In genomic region chr6:158819213-158819976, GRCh38 we compare ENCODE assay signal across 8 cellular contexts. TPM values are rescaled to one million over a fixed set of nuclear protein-coding genes. Genes with fewer than 3 reads are reported as not detected.
A peak's percentile ranks its signal among the peaks of the same experiment; 100 is the strongest.
DNase-seq lines count a peak whose midpoint lies in the region; ATAC-seq and TF ChIP-seq lines count a peak whose summit lies in the region.

TSS of gene EZR (minus strand) at chr6:158819368. CDS start at chr6:158818093, 1,275 bp downstream.

- peak; percentile 45 for ATAC-seq in GM21528 (IDR thresholded peaks at IDR 0.05; ENCODE audit: low FRiP score, unreplicated experiment)

- H3K27me3 ChIP-seq in SJSA1 (replicated peaks) (no peaks in the 10 kb centered on the region), osteoblast (ENCODE audit: insufficient read depth, low read length) (no peaks in the 10 kb centered on the region), thymus (ENCODE audit: control insufficient read depth, insufficient read depth) (no peaks in the 10 kb centered on the region)

- peak within 1 kb of the TSS; percentile 61 for H3K4me3 ChIP-seq in Jurkat, Clone E6-1 (ENCODE audit: low read length)
- peak within 1 kb of the TSS; percentile 92 for H3K4me3 ChIP-seq in SJSA1
- H3K4me3 ChIP-seq in osteoblast (ENCODE audit: insufficient read depth, low read length): peak within 1 kb of the TSS; percentile 76
- peak within 1 kb of the TSS; percentile 93 for H3K4me3 ChIP-seq in thymus (ENCODE audit: low read length)

- H3K9me3 ChIP-seq in SJSA1 (replicated peaks) (no peaks in the 10 kb centered on the region), osteoblast (ENCODE audit: low read depth, low read length) (no peaks in the 10 kb centered on the region), thymus (ENCODE audit: control insufficient read depth) (no peaks in the 10 kb centered on the region)

- peaks cover 38% of the 10 kb centered on the region for H3K4me1 ChIP-seq in SJSA1 (replicated peaks)
- H3K4me1 ChIP-seq in osteoblast (ENCODE audit: insufficient read depth, low read length): peaks cover 37% of the 10 kb centered on the region
- peaks cover 20% of the 10 kb centered on the region for H3K4me1 ChIP-seq in thymus (ENCODE audit: control insufficient read depth, insufficient read depth, low read length)

- H3K27ac ChIP-seq in SJSA1 (peak within 1 kb of the TSS; percentile 90), osteoblast (ENCODE audit: low read depth, low read length) (no peak within 1 kb of the TSS), thymus (ENCODE audit: low read depth) (peak within 1 kb of the TSS; percentile 98)

- H3K36me3 ChIP-seq in SJSA1 (peaks cover 42% of the 10 kb centered on the region), osteoblast (ENCODE audit: insufficient read depth, low read length) (no peaks in the 10 kb centered on the region), thymus (ENCODE audit: control insufficient read depth, insufficient read depth) (no peaks in the 10 kb centered on the region)

- H3K4me2 ChIP-seq in osteoblast (ENCODE audit: insufficient read depth, low read length): peak within 1 kb of the TSS; percentile 88

- no peaks in the 10 kb centered on the region for H4K20me1 ChIP-seq in osteoblast (ENCODE audit: insufficient read depth, low read length)

- 10% methylated on average over 67 of the region's 67 CpGs for WGBS in thymus

- no peak for TF ChIP-seq CTCF in osteoblast (IDR thresholded peaks at IDR 0.05; ENCODE audit: extremely low read depth, low read depth, low read length)

- DNase-seq in DMS53 (lab: John Stamatoyannopoulos, UW): peak; percentile 88
- DNase-seq in Jurkat, Clone E6-1 (ENCODE audit: low read depth, low spot score): peak; percentile 81
- DNase-seq in SJSA1 (ENCODE audit: low read depth in 1 of 2, low spot score in 2 of 2): peak; percentile 78 to 84
- DNase-seq in activated gamma-delta T cell treated with anti-CD3 and anti-CD28 coated beads, Interleukin-2, amount 50 U/mL, for 16 hours (ENCODE audit: low read depth): peak; percentile 76
- peak; percentile 92 for DNase-seq in germinal center (ENCODE audit: low spot score)
- peak; percentile 95 for DNase-seq in osteoblast (ENCODE audit: insufficient read length, low spot score, missing footprints)

- peaks cover 34% of the 10 kb centered on the region for H3K79me2 ChIP-seq in osteoblast (ENCODE audit: insufficient read depth, low read length)

- H2AFZ ChIP-seq in osteoblast (ENCODE audit: low read length): peak within 1 kb of the TSS; percentile 76

RNA-seq across cellular contexts. Expression of gene EZR, which starts in this region (rescaled TPM):
- 104 TPM for polyA plus RNA-seq in Jurkat, Clone E6-1 (2012; ENCODE audit: insufficient read depth, insufficient read length)
- total RNA-seq in SJSA1 (2014; rRNA removed; shearing (Covaris generic)): 202 and 246 TPM in 2 replicates
- total RNA-seq in osteoblast: 69.8 and 89.4 TPM in 2 replicates
- 165 TPM for polyA plus RNA-seq in thymus
